ENCODE assay signal across 16 cellular contexts in genomic region chr7:143437568-143437967, GRCh38. TPM values are rescaled to one million over a fixed set of nuclear protein-coding genes. Genes with fewer than 3 reads are reported as not detected.
DNase-seq lines count a peak whose midpoint lies in the region; ATAC-seq lines count a peak whose summit lies in the region.
"Had no signal": no experiment of that assay in that cellular context is flagged by ENCODE, and none has a peak within 500 bp of the region (broad histone marks: within the 10 kb centered on the region; RNA-seq: fewer than 3 reads in every experiment).

No MANE protein-coding gene starts in this region.

- H3K4me3 Mint-ChIP-seq in CD4-positive, alpha-beta memory T cell: peak overlapping the region in 2 of 8 donors; percentile 5 to 12
- H3K4me3 Mint-ChIP-seq in activated naive CD8-positive, alpha-beta T cell treated with anti-CD3 and anti-CD28 coated beads for 36 hours: no peak overlapping the region
- H3K4me3 Mint-ChIP-seq: type B pancreatic cell had no signal

- peaks cover 9% of the 10 kb centered on the region for H3K4me1 ChIP-seq in CD4-positive, alpha-beta memory T cell (ENCODE audit: insufficient read depth, low read length)
- H3K4me1 ChIP-seq: left lung had no signal

- no peak overlapping the region for H3K27ac ChIP-seq in CD4-positive, alpha-beta memory T cell (ENCODE audit: low read depth, low read length)
- H3K27ac ChIP-seq: left lung had no signal

- no peaks in the 10 kb centered on the region for H3K27me3 Mint-ChIP-seq in CD4-positive, alpha-beta memory T cell
- no peaks in the 10 kb centered on the region for H3K27me3 Mint-ChIP-seq in activated naive CD8-positive, alpha-beta T cell treated with anti-CD3 and anti-CD28 coated beads for 36 hours

- intact Hi-C loops in CD4-positive, alpha-beta memory T cell (cut with micrococcal nuclease): no loop called here

- no peaks in the 10 kb centered on the region for H3K36me3 ChIP-seq in CD4-positive, alpha-beta memory T cell (ENCODE audit: insufficient read depth, low read length)
- H3K36me3 ChIP-seq: left lung had no signal

- H3K4me1 Mint-ChIP-seq in CD4-positive, alpha-beta memory T cell: peaks cover 10 to 16% (median 12%) of the 10 kb centered on the region in 4 donors
- peaks cover 26% of the 10 kb centered on the region for H3K4me1 Mint-ChIP-seq in activated naive CD8-positive, alpha-beta T cell treated with anti-CD3 and anti-CD28 coated beads for 36 hours

- H3K9me3 Mint-ChIP-seq in CD4-positive, alpha-beta memory T cell: no peaks in the 10 kb centered on the region
- H3K9me3 Mint-ChIP-seq in activated naive CD8-positive, alpha-beta T cell treated with anti-CD3 and anti-CD28 coated beads for 36 hours: no peaks in the 10 kb centered on the region
- H3K9me3 Mint-ChIP-seq: type B pancreatic cell had no signal

- no peak for DNase-seq in CD4-positive, alpha-beta memory T cell
- no peak for DNase-seq in activated naive CD8-positive, alpha-beta T cell treated with anti-CD3 and anti-CD28 coated beads for 36 hours
- DNase-seq in anterior cingulate cortex (lab: John Stamatoyannopoulos, UW) (no peak), DMS114 treated with DMSO at 0.1 percent for 48 hours (lab: John Stamatoyannopoulos, UW; ENCODE audit: unreplicated experiment) (no peak)
- DNase-seq in stimulated activated naive CD4-positive, alpha-beta T cell treated with Interleukin-2 at 50 U/mL for 16 hours (lab: John Stamatoyannopoulos, UW): no peak
- DNase-seq: activated CD4-positive, alpha-beta T cell treated with anti-CD3 and anti-CD28 coated beads for 1 hour; left lung; NCI-H1092; SHP77 had no signal

- H3K27ac Mint-ChIP-seq in CD4-positive, alpha-beta memory T cell: peak overlapping the region in 6 of 7 donors; percentile 7 to 29 (median 14)
- peak overlapping the region; percentile 37 for H3K27ac Mint-ChIP-seq in activated naive CD8-positive, alpha-beta T cell treated with anti-CD3 and anti-CD28 coated beads for 36 hours
- H3K27ac Mint-ChIP-seq: type B pancreatic cell had no signal

- CTCF ChIA-PET in CD4-positive, alpha-beta memory T cell (lab: Charles Lee; ENCODE audit: partially characterized antibody): no interaction called here

- peaks cover 3 to 21% of the 10 kb centered on the region in 2 donors for H3K36me3 Mint-ChIP-seq in CD4-positive, alpha-beta memory T cell
- peaks cover 10% of the 10 kb centered on the region for H3K36me3 Mint-ChIP-seq in activated naive CD8-positive, alpha-beta T cell treated with anti-CD3 and anti-CD28 coated beads for 36 hours
- H3K36me3 Mint-ChIP-seq: type B pancreatic cell had no signal

- H3K4me3 ChIP-seq in CD4-positive, alpha-beta memory T cell (ENCODE audit: low read length in 2 of 2): no peak overlapping the region
- H3K4me3 ChIP-seq: left lung had no signal

- no peaks in the 10 kb centered on the region for H3K9me3 ChIP-seq in CD4-positive, alpha-beta memory T cell (ENCODE audit: control insufficient read depth in 1 of 2, low read length in 2 of 2)
- H3K9me3 ChIP-seq: left lung had no signal

- ATAC-seq in GM21360 (IDR thresholded peaks at IDR 0.05; ENCODE audit: unreplicated experiment) (peak; percentile 40), HG03460 (IDR thresholded peaks at IDR 0.05; ENCODE audit: unreplicated experiment) (peak; percentile 49), GM21723 (IDR thresholded peaks at IDR 0.05; ENCODE audit: unreplicated experiment) (no peak)
- ATAC-seq: HCT116, left lung had no signal

- no peaks in the 10 kb centered on the region for H3K27me3 ChIP-seq in CD4-positive, alpha-beta memory T cell (ENCODE audit: insufficient read depth, low read length)
- H3K27me3 ChIP-seq: left lung had no signal

- POLR2A ChIA-PET in CD4-positive, alpha-beta memory T cell (lab: Charles Lee; ENCODE audit: partially characterized antibody): no interaction called here

RNA-seq across cellular contexts. Expression of gene TAS2R60, which starts 5.7 kb away (rescaled TPM):
- 1 to 10 TPM in 1 of 2 experiments, under 1 TPM in 1; 0.36 to 1.4 TPM for total RNA-seq in CD4-positive, alpha-beta memory T cell
- polyA plus RNA-seq in CD4-positive, alpha-beta memory T cell: under 1 TPM; 0.89 to 0.94 TPM
- total RNA-seq in activated naive CD8-positive, alpha-beta T cell treated with anti-CD3 and anti-CD28 coated beads for 36 hours: not detected
- total RNA-seq: left lung, NCI-H460 had no signal
- polyA plus RNA-seq: neural cell had no signal

RNA-seq across cellular contexts. Expression of gene EPHA1, which starts 28.9 kb away (rescaled TPM):
- total RNA-seq in CD4-positive, alpha-beta memory T cell: 10 to 100 TPM; 30.7 to 34.4 TPM
- polyA plus RNA-seq in CD4-positive, alpha-beta memory T cell: 10 to 100 TPM in 1 of 2 donors, 1 to 10 TPM in 1; 4.2 to 14.4 TPM
- 1 to 10 TPM; 2.3 to 3.4 TPM for total RNA-seq in activated naive CD8-positive, alpha-beta T cell treated with anti-CD3 and anti-CD28 coated beads for 36 hours
- total RNA-seq: NCI-H460 had no signal
- polyA plus RNA-seq: neural cell had no signal

RNA-seq across cellular contexts. Expression of gene TAS2R41, which starts 40.1 kb away (rescaled TPM):
- under 1 TPM; 0.61 to 0.73 TPM for total RNA-seq in CD4-positive, alpha-beta memory T cell
- polyA plus RNA-seq in CD4-positive, alpha-beta memory T cell: not detected
- not detected for total RNA-seq in activated naive CD8-positive, alpha-beta T cell treated with anti-CD3 and anti-CD28 coated beads for 36 hours
- total RNA-seq: left lung, NCI-H460 had no signal
- polyA plus RNA-seq: neural cell had no signal

RNA-seq across cellular contexts. Expression of gene ZYX, which starts 56.4 kb away (rescaled TPM):
- 100 to 1,000 TPM; 145 to 148 TPM for total RNA-seq in CD4-positive, alpha-beta memory T cell
- polyA plus RNA-seq in CD4-positive, alpha-beta memory T cell: 100 to 1,000 TPM in 1 of 2 donors, 10 to 100 TPM in 1; 55.7 to 145 TPM
- 100 to 1,000 TPM; 116 to 118 TPM for total RNA-seq in activated naive CD8-positive, alpha-beta T cell treated with anti-CD3 and anti-CD28 coated beads for 36 hours

Comparison
In these comparisons a context has a peak if more than half of its experiments do, and no peak if none do; other contexts are left out.
1. RNA of gene EPHA1, which starts 28.9 kb away (total RNA-seq): 30.7 to 34.4 TPM in CD4-positive, alpha-beta memory T cell; 2.3 to 3.4 TPM in activated naive CD8-positive, alpha-beta T cell treated with anti-CD3 and anti-CD28 coated beads for 36 hours; every median in the first group is over 4 times any median in the second.